ENCODE assay signal across 11 cellular contexts in the genomic region with DNA sequence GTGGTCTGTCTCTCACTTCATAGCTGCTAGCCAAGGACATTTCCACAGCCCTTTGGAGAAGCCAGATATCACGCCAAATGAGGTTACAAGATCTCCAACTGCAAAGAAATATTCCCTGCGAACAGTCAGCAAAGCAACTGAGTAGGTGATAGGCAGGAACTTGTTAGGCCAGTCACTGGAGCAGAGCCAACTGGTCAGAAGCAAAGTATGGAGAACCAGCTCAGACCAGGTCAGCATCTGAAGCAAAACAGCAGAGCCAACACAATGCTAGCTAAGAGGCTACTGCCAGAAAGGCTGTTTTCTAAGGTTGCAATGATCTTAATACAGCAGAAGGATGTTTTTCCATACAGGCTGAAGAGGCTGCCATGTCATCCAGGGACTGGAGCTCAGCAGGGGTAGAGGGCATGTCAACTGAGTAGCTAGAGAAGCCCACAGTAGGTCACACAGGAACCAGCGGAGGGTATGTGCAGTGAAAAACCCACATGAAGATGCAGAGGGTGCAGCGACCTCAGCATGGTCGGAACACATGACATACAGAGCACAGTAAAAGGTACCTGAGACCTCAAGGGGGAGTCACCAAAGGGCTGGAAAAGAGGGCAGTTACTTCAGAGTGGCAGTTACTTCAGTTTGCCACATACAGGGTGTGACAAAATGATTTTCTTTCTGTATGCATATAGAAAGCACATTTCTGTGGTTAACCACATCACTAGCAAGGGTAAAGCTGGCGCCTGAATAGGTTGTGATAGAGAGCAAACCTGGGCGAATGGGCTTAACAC. TPM values are rescaled to one million over a fixed set of nuclear protein-coding genes. Genes with fewer than 3 reads are reported as not detected.
DNase-seq lines count a peak whose midpoint lies in the region; ATAC-seq, FAIRE-seq and TF ChIP-seq lines count a peak whose summit lies in the region.
"Had no signal": no experiment of that assay in that cellular context is flagged by ENCODE, and none has a peak within 500 bp of the region (broad histone marks: within the 10 kb centered on the region; RNA-seq: fewer than 3 reads in every experiment).

No MANE protein-coding gene starts in this region.

- FAIRE-seq in small intestine (lab: Jason Lieb, UNC) = no peak
- FAIRE-seq: colon had no signal

- 78 to 83% (median 80%) methylated on average over 7 of the region's 7 CpGs for WGBS in small intestine, 3 donors

- H3K4me1 ChIP-seq in CD8-positive, alpha-beta memory T cell (ENCODE audit: insufficient read depth, low read length) = peaks cover 50% of the 10 kb centered on the region
- H3K4me1 ChIP-seq in OCI-LY1 (ENCODE audit: insufficient read depth, low read length, severe bottlenecking) (peaks cover 13% of the 10 kb centered on the region), small intestine (ENCODE audit: control insufficient read depth in 2 of 2, insufficient read depth in 1 of 2, low read depth in 1 of 2, low read length in 1 of 2) (peaks cover 0 to 2% of the 10 kb centered on the region in 2 donors), osteoblast (ENCODE audit: insufficient read depth, low read length) (peaks cover 14% of the 10 kb centered on the region)

- H3K9me3 ChIP-seq in CD8-positive, alpha-beta memory T cell (ENCODE audit: low read length) = no peaks in the 10 kb centered on the region
- H3K9me3 ChIP-seq in OCI-LY1 (ENCODE audit: low read length) (no peaks in the 10 kb centered on the region), small intestine (ENCODE audit: control insufficient read depth, low read depth) (no peaks in the 10 kb centered on the region), osteoblast (ENCODE audit: low read depth, low read length) (no peaks in the 10 kb centered on the region)
- H3K9me3 ChIP-seq: thoracic aorta had no signal

- H3K9me2 ChIP-seq in OCI-LY1 (ENCODE audit: low read depth, low read length) = no peaks in the 10 kb centered on the region

- peak overlapping the region; percentile 2 to 68 (median 64) for H3K4me3 Mint-ChIP-seq in CD8-positive, alpha-beta memory T cell

- H3K36me3 Mint-ChIP-seq in CD8-positive, alpha-beta memory T cell = peaks cover 8 to 34% (median 14%) of the 10 kb centered on the region in 3 donors

- TF ChIP-seq CTCF in OCI-LY1 (IDR thresholded peaks at IDR 0.05; ENCODE audit: low read length) (no peak), osteoblast (IDR thresholded peaks at IDR 0.05; ENCODE audit: extremely low read depth, low read depth, low read length) (no peak)

- peaks cover 61 to 64% (median 63%) of the 10 kb centered on the region in 3 donors for H3K4me1 Mint-ChIP-seq in CD8-positive, alpha-beta memory T cell

- no peak overlapping the region for H3K4me2 ChIP-seq in OCI-LY1 (ENCODE audit: low read length)
- H3K4me2 ChIP-seq in osteoblast (ENCODE audit: insufficient read depth, low read length) = no peak overlapping the region

- no peaks in the 10 kb centered on the region for H3K9me3 Mint-ChIP-seq in CD8-positive, alpha-beta memory T cell

- H3K9ac ChIP-seq in OCI-LY1 (ENCODE audit: low read length) = no peak overlapping the region

- H3F3A ChIP-seq in OCI-LY1 (ENCODE audit: insufficient read depth, low read length) = no peaks in the 10 kb centered on the region

- H3K27ac ChIP-seq in CD8-positive, alpha-beta memory T cell (ENCODE audit: low read depth, low read length) = no peak overlapping the region
- H3K27ac ChIP-seq in OCI-LY1 (ENCODE audit: low read depth, low read length, poor library complexity, severe bottlenecking) (peak overlapping the region; percentile 17), small intestine (ENCODE audit: low read depth in 1 of 2, low read length in 1 of 2) (peak overlapping the region in 1 of 2 donors; percentile 3), osteoblast (ENCODE audit: low read depth, low read length) (no peak overlapping the region)
- H3K27ac ChIP-seq: thoracic aorta had no signal

- CTCF ChIA-PET in CD8-positive, alpha-beta memory T cell (lab: Charles Lee) = interaction anchor here (0.7 to 6.5 kb wide), 13 partner anchors 8 to 174 kb away, joined by 4 to 80 read pairs (median 10); a partner anchor contains a TSS

- POLR2A ChIA-PET in CD8-positive, alpha-beta memory T cell (lab: Charles Lee) = interaction anchor here (1.3 kb wide), 1 partner anchor 25 kb away, joined by 5 read pairs; a partner anchor contains a TSS

- DNase-seq in CD8-positive, alpha-beta memory T cell = peak; percentile 48 to 89 (median 80)
- peak; percentile 68 to 78 for DNase-seq in activated T-cell treated with anti-CD3 and anti-CD28 coated beads, Interleukin-2, amount 50 U/mL, for 48 hours
- DNase-seq in small intestine (peak; percentile 51), H7 (no peak), medulla oblongata (ENCODE audit: extremely low spot score) (no peak), osteoblast (ENCODE audit: insufficient read length, low spot score, missing footprints) (no peak)

- peaks cover 7% of the 10 kb centered on the region for H3K36me3 ChIP-seq in CD8-positive, alpha-beta memory T cell (ENCODE audit: insufficient read depth, low read length)
- H3K36me3 ChIP-seq in OCI-LY1 (ENCODE audit: insufficient read depth, low read length) = no peaks in the 10 kb centered on the region
- H3K36me3 ChIP-seq in small intestine (ENCODE audit: control insufficient read depth in 2 of 2, insufficient read depth in 2 of 2, low read length in 2 of 2) = peaks cover 0 to 3% of the 10 kb centered on the region in 2 donors
- H3K36me3 ChIP-seq in H7 (replicated peaks; ENCODE audit: control insufficient read depth, insufficient read depth, low read length) = no peaks in the 10 kb centered on the region
- H3K36me3 ChIP-seq in osteoblast (ENCODE audit: insufficient read depth, low read length) = no peaks in the 10 kb centered on the region

- H3K27me3 Mint-ChIP-seq in CD8-positive, alpha-beta memory T cell = no peaks in the 10 kb centered on the region

- no peak for ATAC-seq in HG03045 (IDR thresholded peaks at IDR 0.05; ENCODE audit: unreplicated experiment)

- H4K20me1 ChIP-seq in OCI-LY1 (ENCODE audit: insufficient read depth, low read length) (no peaks in the 10 kb centered on the region), osteoblast (ENCODE audit: insufficient read depth, low read length) (no peaks in the 10 kb centered on the region)

- peak overlapping the region; percentile 16 for H3K4me3 ChIP-seq in CD8-positive, alpha-beta memory T cell (ENCODE audit: low read length)
- H3K4me3 ChIP-seq in OCI-LY1 (ENCODE audit: low read depth, low read length, poor library complexity, severe bottlenecking) = no peak overlapping the region
- H3K4me3 ChIP-seq in small intestine (ENCODE audit: low read depth in 1 of 2, low read length in 2 of 2) = no peak overlapping the region
- no peak overlapping the region for H3K4me3 ChIP-seq in H7 (ENCODE audit: insufficient read depth, low read depth, low read length)
- no peak overlapping the region for H3K4me3 ChIP-seq in osteoblast (ENCODE audit: insufficient read depth, low read length)
- H3K4me3 ChIP-seq: thoracic aorta had no signal

- H3K27ac Mint-ChIP-seq in CD8-positive, alpha-beta memory T cell = peak overlapping the region; percentile 54 to 97 (median 83)

- H3K79me2 ChIP-seq in OCI-LY1 (ENCODE audit: insufficient read depth, low read length) (no peaks in the 10 kb centered on the region), osteoblast (ENCODE audit: insufficient read depth, low read length) (no peaks in the 10 kb centered on the region)

- H2AFZ ChIP-seq in OCI-LY1 (ENCODE audit: low read length) (no peak overlapping the region), osteoblast (ENCODE audit: low read length) (no peak overlapping the region)

- H3K27me3 ChIP-seq in CD8-positive, alpha-beta memory T cell (ENCODE audit: insufficient read depth, low read length, poor library complexity, severe bottlenecking) = no peaks in the 10 kb centered on the region
- H3K27me3 ChIP-seq in OCI-LY1 (ENCODE audit: insufficient read depth, low read length) (no peaks in the 10 kb centered on the region), small intestine (ENCODE audit: control insufficient read depth in 2 of 2, insufficient read depth in 2 of 2, low read length in 2 of 2) (no peaks in the 10 kb centered on the region), H7 (ENCODE audit: control insufficient read depth, insufficient read depth, low read length) (peaks cover 6% of the 10 kb centered on the region; the same call in 1 of the 2 replicates), osteoblast (ENCODE audit: insufficient read depth, low read length) (no peaks in the 10 kb centered on the region)

RNA-seq across cellular contexts. Expression of a gene that starts 8.9 kb away (rescaled TPM):
- 10 to 100 TPM; 15.4 to 15.8 TPM for total RNA-seq in CD8-positive, alpha-beta memory T cell
- polyA plus RNA-seq in CD8-positive, alpha-beta memory T cell = 2.3 TPM
- 10 to 100 TPM in 1 of 3 donors, 1 to 10 TPM in 2; 4.4 to 18.6 (median 8.9) TPM for polyA plus RNA-seq in small intestine
- total RNA-seq in H7 (2014; rRNA removed; shearing (Covaris generic)) = 1.3 and 3.2 TPM in 2 replicates
- 5.3 and 5.4 TPM in 2 replicates for total RNA-seq in osteoblast

RNA-seq across cellular contexts. Expression of a gene that starts 18.9 kb away (rescaled TPM):
- 100 to 1,000 TPM; 242 to 246 TPM for total RNA-seq in CD8-positive, alpha-beta memory T cell
- polyA plus RNA-seq in CD8-positive, alpha-beta memory T cell = 488 TPM
- polyA plus RNA-seq in small intestine = 100 to 1,000 TPM; 386 to 484 (median 425) TPM
- 206 and 222 TPM in 2 replicates for total RNA-seq in H7 (2014; rRNA removed; shearing (Covaris generic))
- total RNA-seq in osteoblast = 89.3 and 102 TPM in 2 replicates

RNA-seq across cellular contexts. Expression of a gene that starts 25.0 kb away (rescaled TPM):
- 10 to 100 TPM; 48.6 to 52.8 TPM for total RNA-seq in CD8-positive, alpha-beta memory T cell
- polyA plus RNA-seq in CD8-positive, alpha-beta memory T cell = 29.7 TPM
- polyA plus RNA-seq in small intestine = 1 to 10 TPM; 4.2 to 7.7 (median 4.9) TPM
- 8.1 and 10.0 TPM in 2 replicates for total RNA-seq in H7 (2014; rRNA removed; shearing (Covaris generic))
- 12.7 and 15.2 TPM in 2 replicates for total RNA-seq in osteoblast

RNA-seq across cellular contexts. Expression of a gene that starts 47.9 kb away (rescaled TPM):
- total RNA-seq in CD8-positive, alpha-beta memory T cell = not detected
- polyA plus RNA-seq in CD8-positive, alpha-beta memory T cell = not detected
- not detected for polyA plus RNA-seq in small intestine
- 0.10 and 0.37 TPM in 2 replicates for total RNA-seq in H7 (2014; rRNA removed; shearing (Covaris generic))
- total RNA-seq in osteoblast = not detected in 2 replicates
- total RNA-seq: lung microvascular endothelial cell, thoracic aorta had no signal

Comparison
In these comparisons a context has a peak if more than half of its experiments do, and no peak if none do; other contexts are left out.
1. DNase-seq: peak in CD8-positive, alpha-beta memory T cell (5 of 5), activated T-cell treated with anti-CD3 and anti-CD28 coated beads, Interleukin-2, amount 50 U/mL, for 48 hours (2 of 2) and small intestine (single experiment); none in H7 (single experiment), medulla oblongata (single experiment) and osteoblast (single experiment).